Comparison of ENCODE assay signal across 24 cellular contexts in the genomic region with DNA sequence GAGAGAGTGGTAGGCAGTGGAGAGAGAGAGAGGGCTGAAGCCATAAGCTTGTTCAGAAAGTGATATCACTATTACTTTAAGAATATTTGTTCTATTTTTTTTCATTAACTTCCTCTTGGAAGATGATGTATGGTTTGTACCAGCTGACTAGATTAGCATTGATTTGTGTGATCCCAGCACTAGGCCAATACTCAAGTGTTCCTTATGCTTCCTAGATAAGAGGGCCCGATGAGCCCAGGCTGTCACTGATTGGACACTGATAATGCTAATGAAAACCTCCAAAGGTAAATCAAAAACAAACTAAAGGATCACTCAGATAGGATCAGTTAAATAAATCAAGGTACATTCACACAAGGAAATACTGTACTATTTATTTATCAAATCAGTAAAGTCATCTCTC.
"Had no signal": no experiment of that assay in that cellular context is flagged by ENCODE, and none has a peak within 500 bp of the region (broad histone marks: within the 10 kb centered on the region; RNA-seq: fewer than 3 reads in every experiment).

No MANE protein-coding gene starts in this region.

- ATAC-seq: activated CD8-positive, alpha-beta memory T cell treated with anti-CD3 and anti-CD28 coated beads, Interleukin-2, amount 10 ng/mL, durations not matched to agents 7 days and 5 days; activated CD8-positive, alpha-beta T cell treated with anti-CD3 and anti-CD28 coated beads, Interleukin-2, amount 10 ng/mL, durations not matched to agents 7 days and 5 days; activated naive CD4-positive, alpha-beta T cell treated with anti-CD3 and anti-CD28 coated beads, Interleukin-2, amount 50 U/mL, for 72 hours; activated T-cell treated with anti-CD3 and anti-CD28 coated beads, Interleukin-2, amount 50 U/mL, for 72 hours; body of pancreas; left lung; lower lobe of right lung; natural killer cell; sciatic nerve; stimulated activated effector memory CD8-positive, alpha-beta T cell treated with anti-CD3 and anti-CD28 coated beads, Interleukin-12 subunit alpha, Interleukin-12 subunit beta, amount 100 ng/mL, for 72 hours had no signal

- H3K36me3 ChIP-seq: esophagus squamous epithelium, left lung, lower lobe of right lung, thoracic aorta had no signal

- H3K27me3 ChIP-seq: body of pancreas, esophagus squamous epithelium, left lung had no signal

- H3K9me3 ChIP-seq: body of pancreas, esophagus squamous epithelium, left lung, lower lobe of right lung, thoracic aorta had no signal

- H3K27ac ChIP-seq: body of pancreas, esophagus squamous epithelium, left lung, lower lobe of right lung, skin epidermis, thoracic aorta had no signal

- DNase-seq: activated B cell treated with CpG ODN at 0.5 μM for 24 hours; activated CD8-positive, alpha-beta memory T cell treated with anti-CD3 and anti-CD28 coated beads, Interleukin-2, amount 10 ng/mL, durations not matched to agents 7 days and 5 days; activated CD8-positive, alpha-beta T cell treated with anti-CD3 and anti-CD28 coated beads, Interleukin-2, amount 10 ng/mL, durations not matched to agents 7 days and 5 days; activated naive CD4-positive, alpha-beta T cell; activated T-cell treated with anti-CD3 and anti-CD28 coated beads, Interleukin-2, amount 50 U/mL, for 72 hours; anterior cingulate cortex; body of pancreas; dermis blood vessel endothelial cell; effector CD4-positive, alpha-beta T cell; esophagus squamous epithelium; foreskin melanocyte; kidney glomerular epithelial cell; left lung; lower lobe of right lung; mesenchymal stem cell; natural killer cell; stimulated activated CD4-positive, alpha-beta T cell treated with anti-CD3 and anti-CD28 coated beads, Interleukin-4, amount 100 ng/mL, for 24 hours; T1000; trophoblast cell had no signal

- H3K4me3 ChIP-seq: body of pancreas, esophagus squamous epithelium, left lung, lower lobe of right lung, skin epidermis, thoracic aorta had no signal

- H3K4me1 ChIP-seq: body of pancreas, left lung, lower lobe of right lung had no signal
